ENCODE assay signal across 13 cellular contexts in the genomic region with DNA sequence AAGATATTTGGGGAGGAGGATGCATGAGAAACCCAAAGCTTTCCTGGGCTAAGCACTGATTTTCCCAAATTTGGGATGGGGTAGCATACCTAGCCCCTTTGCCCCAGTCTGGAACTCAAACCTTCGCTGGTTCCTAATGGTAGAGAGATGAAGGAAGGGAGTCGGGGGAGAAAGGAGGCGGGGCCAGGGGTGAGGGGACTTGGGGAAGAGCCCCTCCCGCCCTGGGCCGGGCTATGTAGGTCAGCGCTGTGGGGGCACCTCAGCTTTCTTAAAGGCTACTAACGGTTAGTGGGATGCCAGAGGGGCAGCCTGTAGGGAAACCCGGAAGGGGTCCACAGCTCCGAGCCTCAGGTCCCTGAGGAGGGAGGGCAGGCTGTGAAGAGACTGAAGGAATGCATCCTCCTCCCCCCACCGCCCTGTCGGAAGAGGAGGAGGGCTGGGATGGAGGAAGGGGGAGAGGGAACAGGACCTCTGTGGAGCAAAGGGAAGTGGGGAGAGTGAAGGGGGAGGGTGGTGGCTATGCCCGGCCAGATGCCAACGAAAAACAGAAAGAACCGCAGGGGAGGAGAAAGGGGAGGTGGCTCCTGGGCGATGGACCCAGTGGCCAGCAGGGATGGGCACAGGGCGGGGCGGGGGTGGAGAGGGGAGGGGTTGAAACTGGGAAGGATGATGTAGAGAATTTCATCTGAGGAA. TPM values are rescaled to one million over a fixed set of nuclear protein-coding genes. Genes with fewer than 3 reads are reported as not detected.
A peak's percentile ranks its signal among the peaks of the same experiment; 100 is the strongest.
DNase-seq lines count a peak whose midpoint lies in the region; FAIRE-seq and TF ChIP-seq lines count a peak whose summit lies in the region.
"Had no signal": no experiment of that assay in that cellular context is flagged by ENCODE, and none has a peak within 500 bp of the region (broad histone marks: within the 10 kb centered on the region; RNA-seq: fewer than 3 reads in every experiment).

No MANE protein-coding gene starts in this region.

- H3K36me3 ChIP-seq in adipocyte (ENCODE audit: control insufficient read depth, insufficient read depth, low read length, severe bottlenecking) (no peaks in the 10 kb centered on the region), right atrium auricular region (no peaks in the 10 kb centered on the region)
- H3K36me3 ChIP-seq: SJSA1, spleen had no signal

- peak overlapping the region; percentile 69 for H3K4me3 ChIP-seq in adipocyte (ENCODE audit: low read length)
- H3K4me3 ChIP-seq in right atrium auricular region = peak overlapping the region; percentile 18 to 46
- H3K4me3 ChIP-seq: SJSA1 had no signal

- no peaks in the 10 kb centered on the region for H3K9me3 ChIP-seq in adipocyte (ENCODE audit: control insufficient read depth, low read length)
- H3K9me3 ChIP-seq in right atrium auricular region = no peaks in the 10 kb centered on the region
- H3K9me3 ChIP-seq: SJSA1, spleen had no signal

- no peaks in the 10 kb centered on the region for H3K4me1 ChIP-seq in adipocyte (ENCODE audit: control insufficient read depth, insufficient read depth, low read length)
- H3K4me1 ChIP-seq in right atrium auricular region = peaks cover 0 to 16% of the 10 kb centered on the region in 2 donors
- H3K4me1 ChIP-seq: SJSA1 had no signal

- DNase-seq in EH (ENCODE audit: low read depth) = peak; percentile 7
- DNase-seq in adipocyte (ENCODE audit: low read depth) = no peak
- DNase-seq in right atrium auricular region (ENCODE audit: low spot score) = no peak
- DNase-seq in posterior cingulate gyrus = peak in 7 of 10 donors; percentile 37 to 91 (median 60)
- DNase-seq in NCI-H2171 treated with DMSO at 0.1 percent for 48 hours (lab: John Stamatoyannopoulos, UW) = no peak
- DNase-seq in HuH-7 (ENCODE audit: low spot score) = no peak
- DNase-seq in AML-193 (lab: John Stamatoyannopoulos, UW) = no peak
- no peak for DNase-seq in GM12891 (ENCODE audit: insufficient read length, low spot score)
- DNase-seq: CD8-positive, alpha-beta memory T cell; NCI-H146 had no signal

- H3K27ac ChIP-seq in right atrium auricular region = no peak overlapping the region
- H3K27ac ChIP-seq: SJSA1, spleen had no signal

- peak overlapping the region; percentile 71 for H3K9ac ChIP-seq in adipocyte (ENCODE audit: low read length)

- no peak for TF ChIP-seq CTCF in right atrium auricular region (IDR thresholded peaks at IDR 0.05)

- no peak for TF ChIP-seq POLR2A in GM12891 (IDR thresholded peaks at IDR 0.05; ENCODE audit: low read depth, low read length)

- H3K27me3 ChIP-seq in adipocyte (replicated peaks; ENCODE audit: control insufficient read depth, insufficient read depth, low read length) (peaks cover 61% of the 10 kb centered on the region), right atrium auricular region (peaks cover 6 to 23% of the 10 kb centered on the region in 2 donors)

- FAIRE-seq in GM12891 (lab: Jason Lieb, UNC) = no peak
- FAIRE-seq: islet of Langerhans had no signal

- intact Hi-C loops in posterior cingulate gyrus (cut with DNase I) = no loop called here

TF ChIP-seq in GM12891, 5 proteins besides CTCF, POLR2A, EP300 and RAD21:
- TF ChIP-seq POLR2AphosphoS5 (IDR thresholded peaks at IDR 0.05; ENCODE audit: low read depth, low read length) = no peak
- no peak for TF ChIP-seq POU2F2 (IDR thresholded peaks at IDR 0.05; ENCODE audit: low read depth, low read length)
- TF ChIP-seq PAX5 (IDR thresholded peaks at IDR 0.05; ENCODE audit: insufficient read depth, low read length, severe bottlenecking) = no peak
- no peak for TF ChIP-seq TAF1 (IDR thresholded peaks at IDR 0.05; ENCODE audit: low read depth, low read length)
- TF ChIP-seq SPI1 (IDR thresholded peaks at IDR 0.05; ENCODE audit: low read depth, low read length) = no peak
TF ChIP-seq in GM12891: peak in this region for 0.

RNA-seq across cellular contexts. Expression of a gene that starts 1.3 kb away (rescaled TPM):
- total RNA-seq in right atrium auricular region = 10 to 100 TPM in 1 of 2 donors, 1 to 10 TPM in 1; 4.0 to 12.5 TPM
- polyA plus RNA-seq in GM12891 (2012; ENCODE audit: low read depth, missing spikeins) = 0.35 TPM
- total RNA-seq: CD8-positive, alpha-beta memory T cell; SJSA1 had no signal
- polyA plus RNA-seq: CD8-positive, alpha-beta memory T cell had no signal

RNA-seq across cellular contexts. Expression of a gene that starts 31.9 kb away (rescaled TPM):
- 10 to 100 TPM; 13.3 to 13.8 TPM for total RNA-seq in right atrium auricular region
- 1.3 TPM for polyA plus RNA-seq in GM12891 (2012; ENCODE audit: low read depth, missing spikeins)
- total RNA-seq: CD8-positive, alpha-beta memory T cell; SJSA1 had no signal
- polyA plus RNA-seq: CD8-positive, alpha-beta memory T cell had no signal

Comparison
In these comparisons a context has a peak if more than half of its experiments do, and no peak if none do; other contexts are left out.
1. DNase-seq: peak in EH (single experiment) and posterior cingulate gyrus (7 of 10); none in adipocyte (single experiment), right atrium auricular region (single experiment), NCI-H2171 treated with DMSO at 0.1 percent for 48 hours (single experiment), HuH-7 (single experiment), AML-193 (0 of 2) and GM12891 (single experiment).